ENCODE assay signal across 11 cellular contexts in genomic region chr7:139111885-139112284, GRCh38. TPM values are rescaled to one million over a fixed set of nuclear protein-coding genes. Genes with fewer than 3 reads are reported as not detected.
DNase-seq lines count a peak whose midpoint lies in the region; ATAC-seq and TF ChIP-seq lines count a peak whose summit lies in the region.
"Had no signal": no experiment of that assay in that cellular context is flagged by ENCODE, and none has a peak within 500 bp of the region (broad histone marks: within the 10 kb centered on the region; RNA-seq: fewer than 3 reads in every experiment).

No MANE protein-coding gene starts in this region.

- no peak overlapping the region for H3K23ac ChIP-seq in H9 (ENCODE audit: insufficient read length, low read depth, low read length)

- H3K79me2 ChIP-seq in DND-41 (ENCODE audit: insufficient read depth, low read length) (peaks cover 34% of the 10 kb centered on the region), H9 (ENCODE audit: insufficient read depth, low read length) (peaks cover 1% of the 10 kb centered on the region; the same call in 1 of the 2 replicates)

- peaks cover 14% of the 10 kb centered on the region for H3K23me2 ChIP-seq in H9 (ENCODE audit: insufficient read length, low read depth, low read length, poor library complexity, severe bottlenecking)

- peaks cover 5 to 9% (median 5%) of the 10 kb centered on the region in 7 donors for H3K9me3 Mint-ChIP-seq in CD14-positive monocyte
- no peaks in the 10 kb centered on the region for H3K9me3 Mint-ChIP-seq in activated CD8-positive, alpha-beta T cell treated with anti-CD3 and anti-CD28 coated beads for 36 hours
- H3K9me3 Mint-ChIP-seq in naive thymus-derived CD4-positive, alpha-beta T cell, result peaks cover 0 to 12% (median 4%) of the 10 kb centered on the region in 11 donors
- no peaks in the 10 kb centered on the region for H3K9me3 Mint-ChIP-seq in H9
- H3K9me3 Mint-ChIP-seq: neural crest cell had no signal

- CTCF ChIA-PET in activated CD8-positive, alpha-beta T cell treated with anti-CD3 and anti-CD28 coated beads for 36 hours (lab: Charles Lee), result interaction anchor here (1.5 kb wide), 1 partner anchor 37 kb away, joined by 6 read pairs; no protein-coding TSS in a partner anchor
- CTCF ChIA-PET in naive thymus-derived CD4-positive, alpha-beta T cell (lab: Charles Lee), result interaction anchor here (0.6 to 3.1 kb wide), 5 partner anchors 8 to 1742 kb away, joined by 3 to 14 read pairs (median 4); no protein-coding TSS in a partner anchor

- H3K79me1 ChIP-seq in H9 (ENCODE audit: insufficient read depth, low read depth, low read length, poor library complexity, severe bottlenecking), result peaks cover 4% of the 10 kb centered on the region

- peaks cover 24% of the 10 kb centered on the region for H3K36me3 ChIP-seq in DND-41 (ENCODE audit: insufficient read depth, low read length)
- peaks cover 0 to 21% (median 0%) of the 10 kb centered on the region in 3 experiments for H3K36me3 ChIP-seq in naive thymus-derived CD4-positive, alpha-beta T cell (ENCODE audit: control insufficient read depth in 2 of 3, insufficient read depth in 3 of 3, low read length in 3 of 3)
- H3K36me3 ChIP-seq: left lung had no signal

- H3K4me3 Mint-ChIP-seq in CD14-positive monocyte (no peak overlapping the region), H9 (no peak overlapping the region)
- H3K4me3 Mint-ChIP-seq in activated CD8-positive, alpha-beta T cell treated with anti-CD3 and anti-CD28 coated beads for 36 hours, result peak overlapping the region; percentile 85
- peak overlapping the region; percentile 37 to 100 (median 71) for H3K4me3 Mint-ChIP-seq in naive thymus-derived CD4-positive, alpha-beta T cell

- H2BK5ac ChIP-seq in H9 (ENCODE audit: insufficient read length, low read length), result no peak overlapping the region

- no peak overlapping the region for H2BK20ac ChIP-seq in H9 (ENCODE audit: low read depth, low read length, poor library complexity, severe bottlenecking)

- H2BK12ac ChIP-seq in H9 (ENCODE audit: insufficient read length, low read depth, low read length), result no peak overlapping the region

- H3K27ac Mint-ChIP-seq in CD14-positive monocyte (peak overlapping the region; percentile 63 to 93 (median 81)), H9 (no peak overlapping the region)
- peak overlapping the region; percentile 96 for H3K27ac Mint-ChIP-seq in activated CD8-positive, alpha-beta T cell treated with anti-CD3 and anti-CD28 coated beads for 36 hours
- peak overlapping the region; percentile 89 to 99 (median 97) for H3K27ac Mint-ChIP-seq in naive thymus-derived CD4-positive, alpha-beta T cell

- no peak for DNase-seq in CD14-positive monocyte (ENCODE audit: low spot score)
- DNase-seq in DND-41, result no peak
- DNase-seq in activated CD8-positive, alpha-beta T cell treated with anti-CD3 and anti-CD28 coated beads for 36 hours, result no peak
- no peak for DNase-seq in naive thymus-derived CD4-positive, alpha-beta T cell
- no peak for DNase-seq in epidermal melanocyte (ENCODE audit: insufficient read length, low spot score)
- no peak for DNase-seq in H9
- DNase-seq in cortex of kidney (lab: John Stamatoyannopoulos, UW), result no peak
- DNase-seq: left lung, NCI-H2171 treated with DMSO at 0.1 percent for 48 hours had no signal

- H4K8ac ChIP-seq in H9 (replicated peaks; ENCODE audit: insufficient read length, low read depth, low read length), result no peak overlapping the region

- H3K9me3 ChIP-seq in DND-41 (ENCODE audit: insufficient read depth, low read length, severe bottlenecking) (no peaks in the 10 kb centered on the region), H9 (ENCODE audit: control insufficient read depth, low read depth, low read length) (no peaks in the 10 kb centered on the region)
- H3K9me3 ChIP-seq in naive thymus-derived CD4-positive, alpha-beta T cell (ENCODE audit: control insufficient read depth in 2 of 3, low read length in 3 of 3), result no peaks in the 10 kb centered on the region
- H3K9me3 ChIP-seq: left lung had no signal

- TF ChIP-seq CTCF in CD14-positive monocyte (IDR thresholded peaks at IDR 0.05) (no peak), DND-41 (IDR thresholded peaks at IDR 0.05; ENCODE audit: borderline replicate concordance, extremely low read depth, low read length, poor library complexity, severe bottlenecking) (no peak), H9 (conservative IDR thresholded peaks at IDR 0.05) (no peak)
- no peak for TF ChIP-seq CTCF in activated CD8-positive, alpha-beta T cell treated with anti-CD3 and anti-CD28 coated beads for 36 hours (IDR thresholded peaks at IDR 0.05)

- H3K36me3 Mint-ChIP-seq in CD14-positive monocyte (no peaks in the 10 kb centered on the region), H9 (ENCODE audit: insufficient read depth in 1 of 3, low read depth in 3 of 3) (no peaks in the 10 kb centered on the region; a peak in 1 of 7 replicates)
- peaks cover 26% of the 10 kb centered on the region for H3K36me3 Mint-ChIP-seq in activated CD8-positive, alpha-beta T cell treated with anti-CD3 and anti-CD28 coated beads for 36 hours (ENCODE audit: low read depth)
- peaks cover 8 to 22% (median 16%) of the 10 kb centered on the region in 5 donors for H3K36me3 Mint-ChIP-seq in naive thymus-derived CD4-positive, alpha-beta T cell

- intact Hi-C loops in CD14-positive monocyte (cut with micrococcal nuclease), result loop anchor here in 1 of 2 donors (10.0 kb wide), 1 partner anchor 233 kb away; the partner anchor contains the start of gene FMC1
- intact Hi-C loops in activated CD8-positive, alpha-beta T cell treated with anti-CD3 and anti-CD28 coated beads for 36 hours (cut with micrococcal nuclease), result no loop called here
- intact Hi-C loops in naive thymus-derived CD4-positive, alpha-beta T cell (cut with micrococcal nuclease), result no loop called here

- H3K4me1 ChIP-seq in DND-41 (ENCODE audit: insufficient read depth, low read length), result peaks cover 29% of the 10 kb centered on the region
- H3K4me1 ChIP-seq in naive thymus-derived CD4-positive, alpha-beta T cell (ENCODE audit: control insufficient read depth in 2 of 2, insufficient read depth in 2 of 2, low read length in 2 of 2), result peaks cover 22 to 24% of the 10 kb centered on the region in 2 donors
- H3K4me1 ChIP-seq in H9 (ENCODE audit: insufficient read depth, low read length), result peaks cover 4% of the 10 kb centered on the region; the same call in 1 of the 2 replicates

- H3K4ac ChIP-seq in H9 (ENCODE audit: low read depth, low read length), result no peak overlapping the region

- H3K9ac ChIP-seq in DND-41 (ENCODE audit: low read depth, low read length) (peak overlapping the region; percentile 7; the same call in 1 of the 2 replicates), H9 (ENCODE audit: extremely low read depth, insufficient read length, low read length) (no peak overlapping the region)

- WGBS in H9 (ENCODE audit: extremely low coverage, insufficient read length, low lambda C conversion rate), result no CpG with 5 or more reads among the region's 1 CpG

- no peaks in the 10 kb centered on the region for H3K27me3 ChIP-seq in DND-41 (ENCODE audit: insufficient read depth, low read length, poor library complexity)
- no peaks in the 10 kb centered on the region for H3K27me3 ChIP-seq in naive thymus-derived CD4-positive, alpha-beta T cell (ENCODE audit: control insufficient read depth in 2 of 2, insufficient read depth in 2 of 2, low read length in 2 of 2)
- H3K27me3 ChIP-seq in H9 (ENCODE audit: insufficient read depth, low read length), result no peaks in the 10 kb centered on the region; the same call in 1 of the 2 replicates
- H3K27me3 ChIP-seq: left lung had no signal

- peak overlapping the region; percentile 63 for H3K27ac ChIP-seq in DND-41 (ENCODE audit: low read length)
- H3K27ac ChIP-seq in naive thymus-derived CD4-positive, alpha-beta T cell (ENCODE audit: low read depth, low read length), result peak overlapping the region; percentile 93
- H3K27ac ChIP-seq in H9 (ENCODE audit: insufficient read length, low read depth, low read length), result no peak overlapping the region

- no peak overlapping the region for H3T11ph ChIP-seq in H9 (ENCODE audit: low read length)

- no peak overlapping the region for H3K18ac ChIP-seq in H9 (ENCODE audit: insufficient read length, low read depth, low read length)

- no peak overlapping the region for H3K56ac ChIP-seq in H9 (ENCODE audit: insufficient read length, low read depth, low read length)

- peak overlapping the region; percentile 72 for H2AFZ ChIP-seq in DND-41 (ENCODE audit: low read depth, low read length)
- no peak overlapping the region for H2AFZ ChIP-seq in H9 (ENCODE audit: low read length)

- H3K4me2 ChIP-seq in DND-41 (ENCODE audit: insufficient read depth, low read length) (peak overlapping the region; percentile 52), H9 (ENCODE audit: insufficient read depth, insufficient read length, low read length) (no peak overlapping the region)

- no peak overlapping the region for H3K14ac ChIP-seq in H9 (ENCODE audit: insufficient read depth, low read length)

- POLR2A ChIA-PET in activated CD8-positive, alpha-beta T cell treated with anti-CD3 and anti-CD28 coated beads for 36 hours (lab: Charles Lee), result interaction anchor here (0.6 to 3.6 kb wide), 6 partner anchors 8 to 248 kb away, joined by 3 to 17 read pairs (median 6); partner anchors contain the start of gene LUC7L2
- POLR2A ChIA-PET in naive thymus-derived CD4-positive, alpha-beta T cell (lab: Charles Lee), result interaction anchor here (0.8 to 3.9 kb wide), 8 partner anchors 8 to 36 kb away, joined by 3 to 24 read pairs (median 6); no protein-coding TSS in a partner anchor

- no peak overlapping the region for H4K91ac ChIP-seq in H9 (ENCODE audit: insufficient read length, low read depth, low read length)

- H3K27me3 Mint-ChIP-seq in CD14-positive monocyte (ENCODE audit: low read depth in 3 of 3) (peaks cover 0 to 5% (median 0%) of the 10 kb centered on the region in 3 donors), H9 (ENCODE audit: low read depth) (peaks cover 25% of the 10 kb centered on the region)
- H3K27me3 Mint-ChIP-seq in activated CD8-positive, alpha-beta T cell treated with anti-CD3 and anti-CD28 coated beads for 36 hours, result no peaks in the 10 kb centered on the region
- H3K27me3 Mint-ChIP-seq in naive thymus-derived CD4-positive, alpha-beta T cell, result peaks cover 0 to 5% (median 0%) of the 10 kb centered on the region in 5 donors

- no peak overlapping the region for H4K5ac ChIP-seq in H9 (ENCODE audit: insufficient read length, low read depth, low read length)

- H4K20me1 ChIP-seq in DND-41 (ENCODE audit: insufficient read depth, low read length) (peaks cover 19% of the 10 kb centered on the region), H9 (ENCODE audit: control insufficient read depth, insufficient read depth, insufficient read length) (no peaks in the 10 kb centered on the region)

- H3K4me3 ChIP-seq in DND-41 (ENCODE audit: low read depth in 1 of 2, low read length in 2 of 2), result peak overlapping the region in 1 of 2 experiments; percentile 35; a peak in 2 of 4 replicates
- H3K4me3 ChIP-seq in naive thymus-derived CD4-positive, alpha-beta T cell (ENCODE audit: low read length), result no peak overlapping the region
- H3K4me3 ChIP-seq: left lung had no signal

- H2AK5ac ChIP-seq in H9 (ENCODE audit: insufficient read length, low read length), result no peak overlapping the region

- ATAC-seq in DND-41 (ENCODE audit: insufficient read depth, low read depth), result no peak
- no peak for ATAC-seq in activated CD8-positive, alpha-beta T cell treated with anti-CD3 and anti-CD28 coated beads for 36 hours
- ATAC-seq in naive thymus-derived CD4-positive, alpha-beta T cell, result no peak
- ATAC-seq: esophagus mucosa, left lung had no signal

- peaks cover 30% of the 10 kb centered on the region for H3K4me1 Mint-ChIP-seq in CD14-positive monocyte
- peaks cover 41% of the 10 kb centered on the region for H3K4me1 Mint-ChIP-seq in activated CD8-positive, alpha-beta T cell treated with anti-CD3 and anti-CD28 coated beads for 36 hours (ENCODE audit: low read depth)
- peaks cover 27 to 64% (median 59%) of the 10 kb centered on the region in 7 donors for H3K4me1 Mint-ChIP-seq in naive thymus-derived CD4-positive, alpha-beta T cell
- peaks cover 13 to 16% of the 10 kb centered on the region in 2 experiments for H3K4me1 Mint-ChIP-seq in H9

- no peak overlapping the region for H2BK15ac ChIP-seq in H9 (ENCODE audit: low read depth, low read length)

- H2BK120ac ChIP-seq in H9 (ENCODE audit: low read depth, low read length, poor library complexity, severe bottlenecking), result no peak overlapping the region

RNA-seq across cellular contexts. Expression of gene ZC3HAV1, which starts 2.4 kb away (rescaled TPM):
- 10 to 100 TPM; 21.2 to 30.2 TPM for polyA plus RNA-seq in CD14-positive monocyte
- 100 to 1,000 TPM; 125 to 128 TPM for total RNA-seq in activated CD8-positive, alpha-beta T cell treated with anti-CD3 and anti-CD28 coated beads for 36 hours
- 100 to 1,000 TPM; 129 to 181 (median 152) TPM for total RNA-seq in naive thymus-derived CD4-positive, alpha-beta T cell
- polyA plus RNA-seq in naive thymus-derived CD4-positive, alpha-beta T cell, result 100 to 1,000 TPM; 165 to 249 TPM
- total RNA-seq in H9 (2021), result 32.2 and 32.8 TPM in 2 replicates

Comparison
In these comparisons a context has a peak if more than half of its experiments do, and no peak if none do; other contexts are left out.
1. H3K27ac Mint-ChIP-seq: peak in CD14-positive monocyte (7 of 7), activated CD8-positive, alpha-beta T cell treated with anti-CD3 and anti-CD28 coated beads for 36 hours (single experiment) and naive thymus-derived CD4-positive, alpha-beta T cell (9 of 9); none in H9 (0 of 3).
2. H3K4me3 Mint-ChIP-seq: peak in activated CD8-positive, alpha-beta T cell treated with anti-CD3 and anti-CD28 coated beads for 36 hours (single experiment) and naive thymus-derived CD4-positive, alpha-beta T cell (10 of 10); none in CD14-positive monocyte (0 of 2) and H9 (0 of 2).